Comparison of ENCODE assay signal across 8 cellular contexts in genomic region chr7:150404785-150405583, GRCh38. TPM values are rescaled to one million over a fixed set of nuclear protein-coding genes. Genes with fewer than 3 reads are reported as not detected.
DNase-seq lines count a peak whose midpoint lies in the region; ATAC-seq, FAIRE-seq and TF ChIP-seq lines count a peak whose summit lies in the region.

No MANE protein-coding gene starts in this region.

- H3K27me3 ChIP-seq in DOHH2 (ENCODE audit: control insufficient read depth, low read length) (no peaks in the 10 kb centered on the region), RWPE2 (ENCODE audit: insufficient read depth, poor library complexity, severe bottlenecking) (no peaks in the 10 kb centered on the region), neutrophil (peaks cover 16% of the 10 kb centered on the region)

- peak overlapping the region; percentile 75 for H3K4me3 ChIP-seq in DOHH2 (ENCODE audit: low read length)
- H3K4me3 ChIP-seq in Jurkat, Clone E6-1 (ENCODE audit: low read length): peak overlapping the region; percentile 80
- peak overlapping the region; percentile 81 for H3K4me3 ChIP-seq in RWPE2 (ENCODE audit: severe bottlenecking)
- H3K4me3 ChIP-seq in neutrophil (ENCODE audit: low read depth in 1 of 2, low read length in 1 of 2): peak overlapping the region; percentile 70 to 83

- peak; percentile 78 for DNase-seq in Jurkat, Clone E6-1 (ENCODE audit: low read depth, low spot score)
- DNase-seq in RWPE2 (ENCODE audit: low spot score) (no peak), frontal cortex (ENCODE audit: low spot score in 2 of 2) (peak; percentile 95), stromal cell of bone marrow (ENCODE audit: low read depth) (peak; percentile 77)
- DNase-seq in activated naive CD4-positive, alpha-beta T cell treated with Interleukin-2 at 50 U/mL for 16 hours: peak; percentile 78

- ATAC-seq in GM21576 (IDR thresholded peaks at IDR 0.05; ENCODE audit: unreplicated experiment): peak; percentile 49
- ATAC-seq in RWPE2 (ENCODE audit: low read depth): peak; percentile 77

- H3F3A ChIP-seq in DOHH2 (ENCODE audit: control insufficient read depth, insufficient read depth): peaks cover 9% of the 10 kb centered on the region

- H3K4me1 ChIP-seq in DOHH2 (ENCODE audit: control insufficient read depth, low read length) (peaks cover 34% of the 10 kb centered on the region), RWPE2 (ENCODE audit: insufficient read depth, poor library complexity, severe bottlenecking) (peaks cover 8% of the 10 kb centered on the region), neutrophil (ENCODE audit: control insufficient read depth in 1 of 2, insufficient read depth in 1 of 2, low read depth in 1 of 2, low read length in 1 of 2) (peaks cover 10 to 14% of the 10 kb centered on the region in 2 experiments)

- H3K9me3 ChIP-seq in DOHH2 (ENCODE audit: control insufficient read depth, insufficient read depth, low read length): no peaks in the 10 kb centered on the region
- H3K9me3 ChIP-seq in RWPE2 (ENCODE audit: severe bottlenecking): no peaks in the 10 kb centered on the region
- no peaks in the 10 kb centered on the region for H3K9me3 ChIP-seq in neutrophil

- H3K27ac ChIP-seq in DOHH2 (ENCODE audit: low read depth, low read length): peak overlapping the region; percentile 31
- H3K27ac ChIP-seq in RWPE2 (ENCODE audit: poor library complexity, severe bottlenecking): peak overlapping the region; percentile 28
- no peak overlapping the region for H3K27ac ChIP-seq in neutrophil

- TF ChIP-seq CTCF in DOHH2 (IDR thresholded peaks at IDR 0.05; ENCODE audit: low read depth, low read length, poor library complexity, severe bottlenecking): peak; percentile 67
- peak; percentile 59 for TF ChIP-seq CTCF in RWPE2 (IDR thresholded peaks at IDR 0.05; ENCODE audit: poor library complexity, severe bottlenecking)
- TF ChIP-seq CTCF in neutrophil (IDR thresholded peaks at IDR 0.05): peak; percentile 18

- no peaks in the 10 kb centered on the region for H3K79me2 ChIP-seq in DOHH2 (ENCODE audit: control insufficient read depth, low read length)

- no peaks in the 10 kb centered on the region for H3K36me3 ChIP-seq in DOHH2 (ENCODE audit: control insufficient read depth, low read length)
- H3K36me3 ChIP-seq in RWPE2 (ENCODE audit: low read depth): no peaks in the 10 kb centered on the region
- H3K36me3 ChIP-seq in neutrophil: no peaks in the 10 kb centered on the region

- H3K4me2 ChIP-seq in DOHH2 (ENCODE audit: low read length): peak overlapping the region; percentile 81

- no peaks in the 10 kb centered on the region for H3K9me2 ChIP-seq in DOHH2 (replicated peaks; ENCODE audit: control insufficient read depth, low read length)

- no peaks in the 10 kb centered on the region for H4K20me1 ChIP-seq in DOHH2 (ENCODE audit: control insufficient read depth, insufficient read depth, low read depth, low read length)

- no peak for FAIRE-seq in frontal cortex (lab: Jason Lieb, UNC)

RNA-seq across cellular contexts. Expression of gene ZNF775, which starts 25.9 kb away (rescaled TPM):
- polyA plus RNA-seq in Jurkat, Clone E6-1 (2012; ENCODE audit: insufficient read depth, insufficient read length): 8.2 TPM
- 10.2 TPM for total RNA-seq in frontal cortex

RNA-seq across cellular contexts. Expression of gene REPIN1, which starts 36.4 kb away (rescaled TPM):
- 95.3 TPM for polyA plus RNA-seq in Jurkat, Clone E6-1 (2012; ENCODE audit: insufficient read depth, insufficient read length)
- 29.3 TPM for total RNA-seq in frontal cortex

RNA-seq across cellular contexts. Expression of gene GIMAP8, which starts 45.4 kb away (rescaled TPM):
- polyA plus RNA-seq in Jurkat, Clone E6-1 (2012; ENCODE audit: insufficient read depth, insufficient read length): 0.21 TPM
- total RNA-seq in frontal cortex: 1.6 TPM
